In genomic region chr19:18167975-18168645, GRCh38 we compare ENCODE assay signal across 8 cellular contexts. TPM values are rescaled to one million over a fixed set of nuclear protein-coding genes. Genes with fewer than 3 reads are reported as not detected.
DNase-seq lines count a peak whose midpoint lies in the region; ATAC-seq and TF ChIP-seq lines count a peak whose summit lies in the region.

No MANE protein-coding gene starts in this region.

- CTCF ChIA-PET in SK-N-SH (lab: Yijun Ruan, JAX) = interaction anchor here (0.6 to 9.4 kb wide), 21 partner anchors 9 to 746 kb away, joined by 3 to 78 read pairs (median 4); partner anchors contain the start of gene PIK3R2

- no CpG with 5 or more reads among the region's 14 CpGs for WGBS in H9 (ENCODE audit: extremely low coverage, insufficient read length, low lambda C conversion rate)
- 61% methylated on average over 14 of the region's 14 CpGs for WGBS in SK-N-SH (ENCODE audit: low lambda C conversion rate)
- 80% methylated on average over 13 of the region's 14 CpGs for WGBS in hepatocyte (ENCODE audit: low lambda C conversion rate, missing lambda C conversion rate)

- DNase-seq in CD14-positive monocyte (ENCODE audit: low spot score) (peak; percentile 69), H9 (no peak), SK-N-SH (peak; percentile 94), hepatocyte (ENCODE audit: low spot score) (peak; percentile 63)
- DNase-seq in activated naive CD8-positive, alpha-beta T cell treated with anti-CD3 and anti-CD28 coated beads, Interleukin-2, amount 50 U/mL, for 24 hours = peak; percentile 71
- peak in 2 of 3 experiments; percentile 26 to 37 for DNase-seq in stimulated activated CD4-positive, alpha-beta T cell treated with anti-CD3 and anti-CD28 coated beads, TNF-alpha, amount 100 ng/mL, for 4 hours (ENCODE audit: low read depth in 3 of 3)

- no peak for TF ChIP-seq EP300 in SK-N-SH (IDR thresholded peaks at IDR 0.05; ENCODE audit: borderline replicate concordance in 1 of 2, low read depth in 1 of 2, low read length in 1 of 2)

- no peak overlapping the region for H4K5ac ChIP-seq in H9 (ENCODE audit: insufficient read length, low read depth, low read length)

- H3K79me2 ChIP-seq in H9 (ENCODE audit: insufficient read depth, low read length) = no peaks in the 10 kb centered on the region
- no peaks in the 10 kb centered on the region for H3K79me2 ChIP-seq in SK-N-SH (ENCODE audit: insufficient read depth)
- no peaks in the 10 kb centered on the region for H3K79me2 ChIP-seq in hepatocyte

- H3K56ac ChIP-seq in H9 (ENCODE audit: insufficient read length, low read depth, low read length) = no peak overlapping the region

- H3K4me3 ChIP-seq in SK-N-SH (ENCODE audit: low read depth in 2 of 2, low read length in 1 of 2) (no peak overlapping the region), hepatocyte (no peak overlapping the region)

- H3K79me1 ChIP-seq in H9 (ENCODE audit: insufficient read depth, low read depth, low read length, poor library complexity, severe bottlenecking) = no peaks in the 10 kb centered on the region

- H4K20me1 ChIP-seq in H9 (ENCODE audit: control insufficient read depth, insufficient read depth, insufficient read length) (no peaks in the 10 kb centered on the region), SK-N-SH (ENCODE audit: insufficient read depth) (no peaks in the 10 kb centered on the region), hepatocyte (ENCODE audit: insufficient read depth, poor library complexity, severe bottlenecking) (no peaks in the 10 kb centered on the region)

- no peak overlapping the region for H3K9ac ChIP-seq in H9 (ENCODE audit: extremely low read depth, insufficient read length, low read length)
- H3K9ac ChIP-seq in SK-N-SH = no peak overlapping the region

- H3F3A ChIP-seq in SK-N-SH (replicated peaks; ENCODE audit: insufficient read depth) = peaks cover 13% of the 10 kb centered on the region

- H3K27ac ChIP-seq in H9 (ENCODE audit: insufficient read length, low read depth, low read length) = no peak overlapping the region
- H3K27ac ChIP-seq in SK-N-SH (ENCODE audit: low read depth in 2 of 2, low read length in 1 of 2) = no peak overlapping the region
- H3K27ac ChIP-seq in hepatocyte = no peak overlapping the region

- no peak overlapping the region for H2BK5ac ChIP-seq in H9 (ENCODE audit: insufficient read length, low read length)

- no peaks in the 10 kb centered on the region for H3K9me2 ChIP-seq in SK-N-SH
- H3K9me2 ChIP-seq in hepatocyte (replicated peaks; ENCODE audit: insufficient read depth) = no peaks in the 10 kb centered on the region

- peak; percentile 77 for TF ChIP-seq RAD21 in SK-N-SH (IDR thresholded peaks at IDR 0.05; ENCODE audit: low read length)

- no peak overlapping the region for H2BK12ac ChIP-seq in H9 (ENCODE audit: insufficient read length, low read depth, low read length)

- no peak overlapping the region for H3T11ph ChIP-seq in H9 (ENCODE audit: low read length)

- peak overlapping the region; percentile 62 to 63 for H3K4me3 Mint-ChIP-seq in CD14-positive monocyte
- H3K4me3 Mint-ChIP-seq in H9 = peak overlapping the region in 1 of 2 experiments; percentile 55; a peak in 1 of 5 replicates
- H3K4me3 Mint-ChIP-seq in activated naive CD8-positive, alpha-beta T cell treated with anti-CD3 and anti-CD28 coated beads, Interleukin-2, amount 50 U/mL, for 24 hours = no peak overlapping the region

- H3K27me3 Mint-ChIP-seq in CD14-positive monocyte (ENCODE audit: low read depth in 3 of 3) = peaks cover 0 to 1% (median 0%) of the 10 kb centered on the region in 3 donors
- H3K27me3 Mint-ChIP-seq in H9 (ENCODE audit: low read depth) = no peaks in the 10 kb centered on the region
- H3K27me3 Mint-ChIP-seq in activated naive CD8-positive, alpha-beta T cell treated with anti-CD3 and anti-CD28 coated beads, Interleukin-2, amount 50 U/mL, for 24 hours = no peaks in the 10 kb centered on the region

- no peak overlapping the region for H2BK20ac ChIP-seq in H9 (ENCODE audit: low read depth, low read length, poor library complexity, severe bottlenecking)

- H3K14ac ChIP-seq in H9 (ENCODE audit: insufficient read depth, low read length) = no peak overlapping the region

- H3K27ac Mint-ChIP-seq in CD14-positive monocyte (peak overlapping the region; percentile 59 to 100 (median 90)), H9 (no peak overlapping the region; a peak in 2 of 7 replicates)
- H3K27ac Mint-ChIP-seq in activated naive CD8-positive, alpha-beta T cell treated with anti-CD3 and anti-CD28 coated beads, Interleukin-2, amount 50 U/mL, for 24 hours = no peak overlapping the region

- H3K4me1 Mint-ChIP-seq in CD14-positive monocyte (peaks cover 48% of the 10 kb centered on the region), H9 (peaks cover 2 to 4% of the 10 kb centered on the region in 2 experiments; a peak in 1 of 4 replicates)
- peaks cover 20% of the 10 kb centered on the region for H3K4me1 Mint-ChIP-seq in activated naive CD8-positive, alpha-beta T cell treated with anti-CD3 and anti-CD28 coated beads, Interleukin-2, amount 50 U/mL, for 24 hours

- no peak overlapping the region for H2AK5ac ChIP-seq in H9 (ENCODE audit: insufficient read length, low read length)

- H3K9me3 ChIP-seq in H9 (ENCODE audit: control insufficient read depth, low read depth, low read length) (no peaks in the 10 kb centered on the region), SK-N-SH (no peaks in the 10 kb centered on the region), hepatocyte (ENCODE audit: low read depth) (no peaks in the 10 kb centered on the region)

- no peaks in the 10 kb centered on the region for H3K23me2 ChIP-seq in H9 (ENCODE audit: insufficient read length, low read depth, low read length, poor library complexity, severe bottlenecking)

- H4K91ac ChIP-seq in H9 (ENCODE audit: insufficient read length, low read depth, low read length) = no peak overlapping the region

- no peak overlapping the region for H4K8ac ChIP-seq in H9 (replicated peaks; ENCODE audit: insufficient read length, low read depth, low read length)

- intact Hi-C loops in CD14-positive monocyte (cut with micrococcal nuclease) = loop anchor here in 1 of 2 donors (5.0 kb wide), 1 partner anchor 56 kb away; no protein-coding TSS in a partner anchor

- TF ChIP-seq CTCF in CD14-positive monocyte (IDR thresholded peaks at IDR 0.05) (peak; percentile 91), H9 (conservative IDR thresholded peaks at IDR 0.05) (peak; percentile 85), SK-N-SH (IDR thresholded peaks at IDR 0.05) (peak; percentile 70), hepatocyte (IDR thresholded peaks at IDR 0.05; ENCODE audit: poor library complexity) (peak; percentile 67)

- H3K36me3 Mint-ChIP-seq in CD14-positive monocyte (peaks cover 29 to 42% of the 10 kb centered on the region in 2 donors), H9 (ENCODE audit: insufficient read depth in 1 of 3, low read depth in 3 of 3) (peaks cover 28 to 62% (median 62%) of the 10 kb centered on the region in 3 experiments)
- H3K36me3 Mint-ChIP-seq in activated naive CD8-positive, alpha-beta T cell treated with anti-CD3 and anti-CD28 coated beads, Interleukin-2, amount 50 U/mL, for 24 hours (ENCODE audit: low read depth) = peaks cover 23% of the 10 kb centered on the region

- H3K9me3 Mint-ChIP-seq in CD14-positive monocyte (peaks cover 0 to 2% (median 0%) of the 10 kb centered on the region in 7 donors), H9 (no peaks in the 10 kb centered on the region)
- H3K9me3 Mint-ChIP-seq in activated naive CD8-positive, alpha-beta T cell treated with anti-CD3 and anti-CD28 coated beads, Interleukin-2, amount 50 U/mL, for 24 hours = no peaks in the 10 kb centered on the region

- H3K18ac ChIP-seq in H9 (ENCODE audit: insufficient read length, low read depth, low read length) = no peak overlapping the region

- no peaks in the 10 kb centered on the region for H3K4me1 ChIP-seq in H9 (ENCODE audit: insufficient read depth, low read length)
- no peaks in the 10 kb centered on the region; a peak in 1 of 4 replicates for H3K4me1 ChIP-seq in SK-N-SH (ENCODE audit: control insufficient read depth in 1 of 2, insufficient read depth in 2 of 2, low read depth in 1 of 2, low read length in 1 of 2)
- no peaks in the 10 kb centered on the region for H3K4me1 ChIP-seq in hepatocyte (ENCODE audit: insufficient read depth)

- POLR2A ChIA-PET in SK-N-SH (lab: Yijun Ruan, JAX) = interaction anchor here (0.6 to 1.7 kb wide), 3 partner anchors 55 to 103 kb away, joined by 3 to 4 read pairs (median 3); no protein-coding TSS in a partner anchor

- H3K4me2 ChIP-seq in H9 (ENCODE audit: insufficient read depth, insufficient read length, low read length) = no peak overlapping the region
- H3K4me2 ChIP-seq in SK-N-SH = no peak overlapping the region
- no peak overlapping the region for H3K4me2 ChIP-seq in hepatocyte

- H2AFZ ChIP-seq in H9 (ENCODE audit: low read length) (no peak overlapping the region), SK-N-SH (ENCODE audit: low read depth) (no peak overlapping the region), hepatocyte (no peak overlapping the region)

- H3K27me3 ChIP-seq in H9 (ENCODE audit: insufficient read depth, low read length) = no peaks in the 10 kb centered on the region
- H3K27me3 ChIP-seq in SK-N-SH (ENCODE audit: insufficient read depth) = no peaks in the 10 kb centered on the region
- no peaks in the 10 kb centered on the region for H3K27me3 ChIP-seq in hepatocyte

- no peak overlapping the region for H3K4ac ChIP-seq in H9 (ENCODE audit: low read depth, low read length)

- no peak overlapping the region for H3K23ac ChIP-seq in H9 (ENCODE audit: insufficient read length, low read depth, low read length)

- peaks cover 28 to 30% of the 10 kb centered on the region in 2 experiments for H3K36me3 ChIP-seq in SK-N-SH (replicated peaks in 1 of 2; ENCODE audit: control insufficient read depth in 1 of 2, insufficient read depth in 2 of 2, low read length in 1 of 2)
- H3K36me3 ChIP-seq in hepatocyte (replicated peaks; ENCODE audit: insufficient read depth, low read depth) = no peaks in the 10 kb centered on the region

- H2BK120ac ChIP-seq in H9 (ENCODE audit: low read depth, low read length, poor library complexity, severe bottlenecking) = no peak overlapping the region

- ATAC-seq in activated naive CD8-positive, alpha-beta T cell treated with anti-CD3 and anti-CD28 coated beads, Interleukin-2, amount 50 U/mL, for 24 hours = peak; percentile 89
- ATAC-seq in HG02970 (IDR thresholded peaks at IDR 0.05; ENCODE audit: low FRiP score, unreplicated experiment) = no peak
- no peak for ATAC-seq in HG03469 (IDR thresholded peaks at IDR 0.05; ENCODE audit: unreplicated experiment)

- no peak overlapping the region for H2BK15ac ChIP-seq in H9 (ENCODE audit: low read depth, low read length)

RNA-seq across cellular contexts. Expression of gene IFI30, which starts 5.5 kb away (rescaled TPM):
- polyA plus RNA-seq in CD14-positive monocyte (1,000 to 10,000 TPM; 4,550 to 6,022 TPM), SK-N-SH (2012; rRNA removed) (10.7 and 11.6 TPM in 2 replicates), hepatocyte (129 and 170 TPM in 2 replicates)
- total RNA-seq in H9 (2021) (23.6 and 28.0 TPM in 2 replicates), hepatocyte (95.7 and 133 TPM in 2 replicates)
- polyA plus RNA-seq in SK-N-SH (2012; cell fraction: cytosol; rRNA removed) = 4.4 and 6.7 TPM in 2 replicates
- polyA plus RNA-seq in SK-N-SH (2012; cell fraction: nucleus; rRNA removed) = 4.5 and 5.5 TPM in 2 replicates

RNA-seq across cellular contexts. Expression of gene PIK3R2, which starts 15.1 kb away (rescaled TPM):
- 1 to 10 TPM in 1 of 2 donors, under 1 TPM in 1; 0.99 to 2.0 TPM for polyA plus RNA-seq in CD14-positive monocyte
- total RNA-seq in H9 (2021) = 42.8 and 45.1 TPM in 2 replicates
- polyA plus RNA-seq in SK-N-SH (2012; rRNA removed) = 27.5 and 36.6 TPM in 2 replicates
- polyA plus RNA-seq in SK-N-SH (2012; cell fraction: cytosol; rRNA removed) = 17.4 and 30.3 TPM in 2 replicates
- polyA plus RNA-seq in SK-N-SH (2012; cell fraction: nucleus; rRNA removed) = 52.1 and 53.0 TPM in 2 replicates
- 29.9 and 38.7 TPM in 2 replicates for total RNA-seq in hepatocyte
- 49.5 and 52.2 TPM in 2 replicates for polyA plus RNA-seq in hepatocyte

RNA-seq across cellular contexts. Expression of gene MPV17L2, which starts 24.9 kb away (rescaled TPM):
- polyA plus RNA-seq in CD14-positive monocyte (10 to 100 TPM; 14.3 to 15.0 TPM), SK-N-SH (2012; rRNA removed) (17.5 and 20.6 TPM in 2 replicates), hepatocyte (22.4 and 26.0 TPM in 2 replicates)
- total RNA-seq in H9 (2021) (22.4 and 26.4 TPM in 2 replicates), hepatocyte (31.8 and 36.9 TPM in 2 replicates)
- polyA plus RNA-seq in SK-N-SH (2012; cell fraction: cytosol; rRNA removed) = 9.7 and 13.5 TPM in 2 replicates
- 8.2 and 8.6 TPM in 2 replicates for polyA plus RNA-seq in SK-N-SH (2012; cell fraction: nucleus; rRNA removed)

RNA-seq across cellular contexts. Expression of gene RAB3A, which starts 35.7 kb away (rescaled TPM):
- polyA plus RNA-seq in CD14-positive monocyte (under 1 TPM; 0.55 to 0.56 TPM), SK-N-SH (2012; rRNA removed) (9.1 and 9.7 TPM in 2 replicates), hepatocyte (2.6 and 3.0 TPM in 2 replicates)
- total RNA-seq in H9 (2021) (6.8 and 8.5 TPM in 2 replicates), hepatocyte (0.60 and 2.2 TPM in 2 replicates)
- polyA plus RNA-seq in SK-N-SH (2012; cell fraction: cytosol; rRNA removed) = 7.7 and 10.0 TPM in 2 replicates
- polyA plus RNA-seq in SK-N-SH (2012; cell fraction: nucleus; rRNA removed) = 13.1 and 19.6 TPM in 2 replicates

RNA-seq across cellular contexts. Expression of gene PDE4C, which starts 58.1 kb away (rescaled TPM):
- polyA plus RNA-seq in CD14-positive monocyte (not detected), SK-N-SH (2012; rRNA removed) (0.36 and 1.0 TPM in 2 replicates), hepatocyte (0.10 and 0.47 TPM in 2 replicates)
- total RNA-seq in H9 (2021) (1.4 and 1.8 TPM in 2 replicates), hepatocyte (0.43 and 0.72 TPM in 2 replicates)
- 0.05 and 0.26 TPM in 2 replicates for polyA plus RNA-seq in SK-N-SH (2012; cell fraction: cytosol; rRNA removed)
- 4.1 and 8.2 TPM in 2 replicates for polyA plus RNA-seq in SK-N-SH (2012; cell fraction: nucleus; rRNA removed)

Comparison
In these comparisons a context has a peak if more than half of its experiments do, and no peak if none do; other contexts are left out.
1. H3K27ac Mint-ChIP-seq: peak in CD14-positive monocyte (7 of 7); none in H9 (0 of 3) and activated naive CD8-positive, alpha-beta T cell treated with anti-CD3 and anti-CD28 coated beads, Interleukin-2, amount 50 U/mL, for 24 hours (single experiment).
2. RNA of gene IFI30, which starts 5.5 kb away (polyA plus RNA-seq): 4,550 to 6,022 TPM in CD14-positive monocyte; 129 to 170 TPM in hepatocyte and 4.4 to 11.6 TPM in SK-N-SH; every median in the first group is over 10 times any median in the second.
3. RNA of gene PIK3R2, which starts 15.1 kb away (polyA plus RNA-seq): 49.5 to 52.2 TPM in hepatocyte and 17.4 to 53.0 TPM in SK-N-SH; 0.99 to 2.0 TPM in CD14-positive monocyte; every median in the first group is over 4 times any median in the second.
4. Peak in every context shown above with its lines, with median percentiles within 50 percentile points of each other: CTCF ChIP-seq.